ENCODE assay signal across 27 cellular contexts in genomic region chr9:89943309-89943708, GRCh38.
"Had no signal": no experiment of that assay in that cellular context is flagged by ENCODE, and none has a peak within 500 bp of the region (broad histone marks: within the 10 kb centered on the region; RNA-seq: fewer than 3 reads in every experiment).

No MANE protein-coding gene starts in this region.

- H3K27ac ChIP-seq: left lung, lower lobe of right lung, neural progenitor cell, neutrophil, ovary, right lobe of liver, spleen, tibial nerve, upper lobe of left lung had no signal

- H3K27me3 ChIP-seq: left lung, neural progenitor cell, neutrophil, ovary, right lobe of liver, tibial nerve, upper lobe of left lung had no signal

- H3K9ac ChIP-seq: neural progenitor cell had no signal

- H3K9me3 Mint-ChIP-seq: immature natural killer cell; natural killer cell; nephron progenitor cell; neural progenitor cell; stimulated activated effector memory CD8-positive, alpha-beta T cell treated with anti-CD3 and anti-CD28 coated beads, Interleukin-12 subunit alpha, Interleukin-12 subunit beta, amount 100 ng/mL, for 72 hours; stimulated activated naive CD8-positive, alpha-beta T cell treated with anti-CD3 and anti-CD28 coated beads, Interleukin-15, amount 100 ng/mL, for 72 hours had no signal

- H3K4me1 ChIP-seq: lower lobe of right lung, neural progenitor cell, right lobe of liver, spleen, tibial nerve had no signal

- H3K4me3 Mint-ChIP-seq: immature natural killer cell; naive B cell; natural killer cell; nephron progenitor cell; neural progenitor cell; stimulated activated effector memory CD8-positive, alpha-beta T cell treated with anti-CD3 and anti-CD28 coated beads, Interleukin-12 subunit alpha, Interleukin-12 subunit beta, amount 100 ng/mL, for 72 hours; stimulated activated naive CD8-positive, alpha-beta T cell treated with anti-CD3 and anti-CD28 coated beads, Interleukin-15, amount 100 ng/mL, for 72 hours had no signal

- H3K4me1 Mint-ChIP-seq: immature natural killer cell; natural killer cell; neural progenitor cell; stimulated activated naive CD8-positive, alpha-beta T cell treated with anti-CD3 and anti-CD28 coated beads, Interleukin-15, amount 100 ng/mL, for 72 hours had no signal

- H3K27ac Mint-ChIP-seq: immature natural killer cell; naive B cell; natural killer cell; nephron progenitor cell; neural progenitor cell; progenitor cell of endocrine pancreas; stimulated activated effector memory CD8-positive, alpha-beta T cell treated with anti-CD3 and anti-CD28 coated beads, Interleukin-12 subunit alpha, Interleukin-12 subunit beta, amount 100 ng/mL, for 72 hours had no signal

- DNase-seq: heart left ventricle; hypothalamus; immature natural killer cell; kidney; left colon; left lung; lower lobe of right lung; mammary epithelial cell; mesenchymal stem cell; naive B cell; natural killer cell; nephron progenitor cell; occipital lobe; ovary; right lobe of liver; small intestine; spleen; stimulated activated CD4-positive, alpha-beta T cell treated with anti-CD3 and anti-CD28 coated beads, Interleukin-4, amount 100 ng/mL, for 24 hours; stimulated activated naive CD4-positive, alpha-beta T cell treated with Interleukin-2 at 50 U/mL for 16 hours; stimulated activated naive CD8-positive, alpha-beta T cell treated with anti-CD3 and anti-CD28 coated beads, Interleukin-15, amount 100 ng/mL, for 72 hours; substantia nigra; upper lobe of left lung had no signal

- H3K36me3 Mint-ChIP-seq: naive B cell; natural killer cell; neural progenitor cell; stimulated activated effector memory CD8-positive, alpha-beta T cell treated with anti-CD3 and anti-CD28 coated beads, Interleukin-12 subunit alpha, Interleukin-12 subunit beta, amount 100 ng/mL, for 72 hours had no signal

- H3K36me3 ChIP-seq: heart left ventricle, left lung, lower lobe of right lung, neural progenitor cell, neutrophil, ovary, right lobe of liver, spleen, tibial nerve, upper lobe of left lung had no signal

- H3K4me3 ChIP-seq: heart left ventricle, left lung, lower lobe of right lung, neural progenitor cell, ovary, right lobe of liver, spleen, tibial nerve, upper lobe of left lung had no signal

- H3K9me3 ChIP-seq: heart left ventricle, left lung, lower lobe of right lung, neutrophil, ovary, right lobe of liver, spleen, tibial nerve, upper lobe of left lung had no signal
